In the genomic region with DNA sequence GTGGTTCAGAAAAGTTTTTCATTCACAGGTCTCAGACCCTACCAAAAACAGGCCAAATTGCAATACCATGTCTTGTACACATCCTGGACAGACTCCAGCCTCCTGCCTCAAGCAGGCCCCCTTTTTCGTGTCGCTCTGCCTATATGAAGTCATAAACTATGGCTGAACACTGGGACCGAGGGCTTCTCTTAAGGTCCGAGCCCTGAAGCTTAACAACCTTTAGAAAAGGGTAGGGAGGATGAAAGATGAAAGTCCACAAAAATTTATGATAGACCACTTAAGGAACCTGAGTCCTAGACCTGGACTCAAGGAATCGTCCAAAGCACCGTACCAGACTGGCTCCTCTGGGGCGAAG, we compare ENCODE assay signal across 8 cellular contexts. TPM values are rescaled to one million over a fixed set of nuclear protein-coding genes. Genes with fewer than 3 reads are reported as not detected.
DNase-seq lines count a peak whose midpoint lies in the region; ATAC-seq, FAIRE-seq and TF ChIP-seq lines count a peak whose summit lies in the region.

No MANE protein-coding gene starts in this region.

- H3K79me2 ChIP-seq in PC-9 (ENCODE audit: low read depth) = peaks cover 43% of the 10 kb centered on the region
- H3K79me2 ChIP-seq in mesendoderm (ENCODE audit: control insufficient read depth, insufficient read depth, low read length) = peaks cover 2% of the 10 kb centered on the region

- no peak overlapping the region for H2BK15ac ChIP-seq in mesendoderm (replicated peaks; ENCODE audit: low read depth)

- H3K36me3 ChIP-seq in PC-9 (ENCODE audit: low read depth) = no peaks in the 10 kb centered on the region
- H3K36me3 ChIP-seq in mesendoderm (ENCODE audit: control insufficient read depth, insufficient read depth, low read length) = no peaks in the 10 kb centered on the region

- peak overlapping the region; percentile 99 for H3K27ac Mint-ChIP-seq in dendritic cell treated with granulocyte-macrophage colony-stimulating factor and Interleukin-4, amounts not matched to agents 40 ng/mL and 50 ng/mL, for 4 days

- H3K4me3 ChIP-seq in AG04449 (ENCODE audit: low read depth, low read length) (peak overlapping the region; percentile 83), GM12865 (ENCODE audit: low read depth, low read length) (peak overlapping the region; percentile 72), PC-9 (peak overlapping the region; percentile 90), mesendoderm (ENCODE audit: low read length) (peak overlapping the region; percentile 73)

- H3K9me2 ChIP-seq in PC-9 (ENCODE audit: insufficient read depth) = no peaks in the 10 kb centered on the region

- BruUV-seq in PC-9 (replicated peaks; lab: Mats Ljungman, UMichigan) = TSS peak; percentile 37

- CTCF ChIA-PET in AG04449 (lab: Yijun Ruan, JAX) (interaction anchor here (0.7 to 1.4 kb wide), 4 partner anchors 9 to 479 kb away, joined by 3 to 8 read pairs (median 4); no protein-coding TSS in a partner anchor), PC-9 (lab: Charles Lee) (no interaction called here)

- H3K27me3 ChIP-seq in PC-9 (ENCODE audit: insufficient read depth, low read depth) (no peaks in the 10 kb centered on the region), mesendoderm (ENCODE audit: insufficient read depth, low read length, poor library complexity) (no peaks in the 10 kb centered on the region)

- no peaks in the 10 kb centered on the region for H3K27me3 Mint-ChIP-seq in dendritic cell treated with granulocyte-macrophage colony-stimulating factor and Interleukin-4, amounts not matched to agents 40 ng/mL and 50 ng/mL, for 4 days

- H3K4ac ChIP-seq in mesendoderm (ENCODE audit: low read depth, low read length) = peak overlapping the region; percentile 18

- H3K9me3 Mint-ChIP-seq in dendritic cell treated with granulocyte-macrophage colony-stimulating factor and Interleukin-4, amounts not matched to agents 40 ng/mL and 50 ng/mL, for 4 days = no peaks in the 10 kb centered on the region

- H2AFZ ChIP-seq in PC-9 = peak overlapping the region; percentile 92

- H3K36me3 Mint-ChIP-seq in dendritic cell treated with granulocyte-macrophage colony-stimulating factor and Interleukin-4, amounts not matched to agents 40 ng/mL and 50 ng/mL, for 4 days (ENCODE audit: low read depth) = peaks cover 14% of the 10 kb centered on the region

- H3K4me2 ChIP-seq in PC-9 (peak overlapping the region; percentile 96), mesendoderm (ENCODE audit: low read length) (peak overlapping the region; percentile 88)

- H3K9me3 ChIP-seq in PC-9 (ENCODE audit: insufficient read depth, low read depth) = no peaks in the 10 kb centered on the region

- DNase-seq in AG04449 (ENCODE audit: low read depth, low spot score) = no peak
- peak; percentile 68 for DNase-seq in GM12865 (ENCODE audit: low read depth)
- DNase-seq in PC-9 = no peak
- DNase-seq in mesendoderm = peak; percentile 30
- DNase-seq in urothelium cell line (ENCODE audit: low spot score) = peak; percentile 36
- DNase-seq in NCI-H774 (lab: John Stamatoyannopoulos, UW) = no peak

- H4K5ac ChIP-seq in mesendoderm (ENCODE audit: low read length) = peak overlapping the region; percentile 5

- peak overlapping the region; percentile 97 for H3K9ac ChIP-seq in mesendoderm (ENCODE audit: low read length)

- no peaks in the 10 kb centered on the region for H3F3A ChIP-seq in PC-9 (ENCODE audit: insufficient read depth, low read depth)

- H2BK120ac ChIP-seq in mesendoderm (ENCODE audit: low read depth, low read length) = no peak overlapping the region

- WGBS in mesendoderm (ENCODE audit: extremely low coverage, insufficient coverage, low lambda C conversion rate) = no CpG with 5 or more reads among the region's 7 CpGs

- H2BK5ac ChIP-seq in mesendoderm (ENCODE audit: low read length) = peak overlapping the region; percentile 69

- FAIRE-seq in urothelium cell line (lab: Jason Lieb, UNC) = no peak

- peak overlapping the region; percentile 96 for H3K4me3 Mint-ChIP-seq in dendritic cell treated with granulocyte-macrophage colony-stimulating factor and Interleukin-4, amounts not matched to agents 40 ng/mL and 50 ng/mL, for 4 days

- peaks cover 25% of the 10 kb centered on the region for H3K4me1 Mint-ChIP-seq in dendritic cell treated with granulocyte-macrophage colony-stimulating factor and Interleukin-4, amounts not matched to agents 40 ng/mL and 50 ng/mL, for 4 days (ENCODE audit: low read depth)

- peak overlapping the region; percentile 73 for H3K23ac ChIP-seq in mesendoderm (ENCODE audit: low read length)

- H3K56ac ChIP-seq in mesendoderm (ENCODE audit: low read length) = peak overlapping the region; percentile 99

- peaks cover 8% of the 10 kb centered on the region for H3K79me1 ChIP-seq in mesendoderm (ENCODE audit: low read length)

- POLR2A ChIA-PET in AG04449 (lab: Yijun Ruan, JAX) (interaction anchor here (0.6 to 1.5 kb wide), 2 partner anchors 80 to 87 kb away, joined by 3 read pairs; no protein-coding TSS in a partner anchor), PC-9 (lab: Charles Lee; ENCODE audit: unreplicated experiment) (interaction anchor here (0.6 to 0.7 kb wide), 2 partner anchors 31 to 125 kb away, joined by 3 to 8 read pairs; a partner anchor contains a TSS)

- peak overlapping the region; percentile 74 for H3K27ac ChIP-seq in PC-9
- peak overlapping the region; percentile 81 for H3K27ac ChIP-seq in mesendoderm (ENCODE audit: low read depth, low read length)

- TF ChIP-seq CTCF in AG04449 (IDR thresholded peaks at IDR 0.05; ENCODE audit: insufficient read depth, low read length, missing control alignments) (no peak), GM12865 (IDR thresholded peaks at IDR 0.05; ENCODE audit: insufficient read depth, low read depth, low read length, missing control alignments) (no peak), PC-9 (conservative IDR thresholded peaks at IDR 0.05) (no peak)

- peak; percentile 12 for ATAC-seq in HG02852 (IDR thresholded peaks at IDR 0.05; ENCODE audit: unreplicated experiment)

- intact Hi-C loops in PC-9 (cut with micrococcal nuclease; ENCODE audit: unreplicated experiment) = loop anchor here (10.0 kb wide), 1 partner anchor 81 kb away; a partner anchor contains a TSS
- intact Hi-C loops in dendritic cell treated with granulocyte-macrophage colony-stimulating factor and Interleukin-4, amounts not matched to agents 40 ng/mL and 50 ng/mL, for 4 days (cut with micrococcal nuclease) = no loop called here

- peak overlapping the region; percentile 29 for H3K18ac ChIP-seq in mesendoderm (ENCODE audit: low read length)

- H2AK5ac ChIP-seq in mesendoderm (ENCODE audit: low read length) = no peak overlapping the region

- peaks cover 19% of the 10 kb centered on the region for H3K4me1 ChIP-seq in PC-9 (replicated peaks; ENCODE audit: insufficient read depth)
- peaks cover 7% of the 10 kb centered on the region for H3K4me1 ChIP-seq in mesendoderm (ENCODE audit: control insufficient read depth, low read depth, low read length)

- H4K8ac ChIP-seq in mesendoderm (ENCODE audit: low read depth, low read length) = no peak overlapping the region

- no peaks in the 10 kb centered on the region for H4K20me1 ChIP-seq in PC-9 (ENCODE audit: insufficient read depth)

RNA-seq across cellular contexts. Expression of a gene that starts 1.3 kb away (rescaled TPM):
- 34.9 and 38.2 TPM in 2 replicates for total RNA-seq in PC-9 (2021)
- 21.4 TPM for polyA plus RNA-seq in mesendoderm (2013, experiment 1 of 2)
- 19.8 TPM for polyA plus RNA-seq in mesendoderm (2013, experiment 2 of 2)

Comparison
In these comparisons a context has a peak if more than half of its experiments do, and no peak if none do; other contexts are left out.
1. DNase-seq: peak in GM12865 (single experiment), mesendoderm (single experiment) and urothelium cell line (single experiment); none in AG04449 (single experiment), PC-9 (0 of 2) and NCI-H774 (single experiment).
2. Peak in every context shown above with its lines, with median percentiles within 50 percentile points of each other: H3K4me3 ChIP-seq.